19 cellular contexts compared by ENCODE assay signal in genomic region chr4:101326586-101326985, GRCh38. TPM values are rescaled to one million over a fixed set of nuclear protein-coding genes. Genes with fewer than 3 reads are reported as not detected.
DNase-seq lines count a peak whose midpoint lies in the region; ATAC-seq, FAIRE-seq and TF ChIP-seq lines count a peak whose summit lies in the region.
"Had no signal": no experiment of that assay in that cellular context is flagged by ENCODE, and none has a peak within 500 bp of the region (broad histone marks: within the 10 kb centered on the region; RNA-seq: fewer than 3 reads in every experiment).

No MANE protein-coding gene starts in this region.

- no peak overlapping the region for H3K4ac ChIP-seq in IMR-90 (ENCODE audit: low read depth, low read length)

- POLR2A ChIA-PET in IMR-90 (lab: Charles Lee; ENCODE audit: unreplicated experiment) (no interaction called here), endothelial cell of umbilical vein (lab: Charles Lee) (no interaction called here)

- CTCF ChIA-PET in IMR-90 (lab: Yijun Ruan, JAX) (no interaction called here), endothelial cell of umbilical vein (lab: Charles Lee) (interaction anchor here (1.2 to 2.5 kb wide), 7 partner anchors 8 to 25 kb away, joined by 3 to 7 read pairs (median 4); no protein-coding TSS in a partner anchor)

- TF ChIP-seq RAD21 in IMR-90 (IDR thresholded peaks at IDR 0.05; ENCODE audit: low read length): no peak

- BruUV-seq in IMR-90 (replicated peaks; lab: Mats Ljungman, UMichigan) (no TSS peak), endothelial cell of umbilical vein (replicated peaks; lab: Mats Ljungman, UMichigan) (no TSS peak)

- H2BK5ac ChIP-seq in IMR-90 (ENCODE audit: low read depth, low read length, poor library complexity, severe bottlenecking): no peak overlapping the region

- no peaks in the 10 kb centered on the region for H3K27me3 ChIP-seq in IMR-90 (ENCODE audit: control insufficient read depth, insufficient read depth, low read length)
- H3K27me3 ChIP-seq in endothelial cell of umbilical vein (ENCODE audit: control insufficient read depth in 2 of 2, insufficient read depth in 2 of 2, low read length in 2 of 2): no peaks in the 10 kb centered on the region

- H3K36me3 ChIP-seq in IMR-90 (ENCODE audit: control insufficient read depth, insufficient read depth, low read length): no peaks in the 10 kb centered on the region
- no peaks in the 10 kb centered on the region for H3K36me3 ChIP-seq in endothelial cell of umbilical vein (ENCODE audit: control insufficient read depth in 2 of 2, extremely low read depth in 1 of 2, insufficient read depth in 2 of 2, low read length in 2 of 2)

- no peak overlapping the region for H4K5ac ChIP-seq in IMR-90 (ENCODE audit: low read depth, low read length)

- TF ChIP-seq POLR2A in GM12891 (IDR thresholded peaks at IDR 0.05; ENCODE audit: low read depth, low read length) (no peak), IMR-90 (IDR thresholded peaks at IDR 0.05; ENCODE audit: low read depth, low read length) (no peak), endothelial cell of umbilical vein (IDR thresholded peaks at IDR 0.05; ENCODE audit: low read depth, low read length) (no peak)

- no peak overlapping the region for H3K14ac ChIP-seq in IMR-90 (replicated peaks; ENCODE audit: low read depth, low read length)

- no peak overlapping the region for H2BK15ac ChIP-seq in IMR-90 (ENCODE audit: low read depth, low read length)

- no peak overlapping the region for H3K56ac ChIP-seq in IMR-90 (ENCODE audit: extremely low read depth, insufficient read depth, low read length)

- H2AK9ac ChIP-seq in IMR-90 (replicated peaks; ENCODE audit: low read depth, low read length, poor library complexity): no peak overlapping the region

- no CpG with 5 or more reads among the region's 1 CpG for WGBS in IMR-90 (ENCODE audit: extremely low coverage in 2 of 2, insufficient read length in 1 of 2), 2 experiments

- H3K4me2 ChIP-seq in IMR-90 (ENCODE audit: low read depth, low read length) (no peak overlapping the region), endothelial cell of umbilical vein (ENCODE audit: insufficient read depth, low read length) (no peak overlapping the region)

- H4K8ac ChIP-seq in IMR-90 (ENCODE audit: low read depth in 2 of 2, low read length in 2 of 2): no peak overlapping the region

- no peak overlapping the region for H4K91ac ChIP-seq in IMR-90 (ENCODE audit: insufficient read depth, low read depth, low read length)

- no peak overlapping the region for H3K4me3 ChIP-seq in IMR-90 (ENCODE audit: insufficient read depth, low read depth, low read length)
- no peak overlapping the region for H3K4me3 ChIP-seq in endothelial cell of umbilical vein (replicated peaks in 1 of 3; ENCODE audit: insufficient read depth in 1 of 3, low read depth in 1 of 3, low read length in 3 of 3)

- peaks cover 20% of the 10 kb centered on the region; the same call in 1 of the 2 replicates for H4K20me1 ChIP-seq in IMR-90 (ENCODE audit: insufficient read depth, low read length)
- H4K20me1 ChIP-seq in endothelial cell of umbilical vein (replicated peaks; ENCODE audit: control insufficient read depth, extremely low read depth, insufficient read depth, low read length): peaks cover 4% of the 10 kb centered on the region

- H3K18ac ChIP-seq in IMR-90 (ENCODE audit: low read depth, low read length): no peak overlapping the region

- no peaks in the 10 kb centered on the region for H3K9me1 ChIP-seq in IMR-90 (ENCODE audit: insufficient read depth, low read length)
- no peaks in the 10 kb centered on the region for H3K9me1 ChIP-seq in endothelial cell of umbilical vein (replicated peaks; ENCODE audit: control insufficient read depth, extremely low read depth, insufficient read depth, low read length)

- no peak overlapping the region for H2AFZ ChIP-seq in IMR-90 (replicated peaks; ENCODE audit: low read length, poor library complexity)
- H2AFZ ChIP-seq in endothelial cell of umbilical vein (ENCODE audit: low read depth, low read length): no peak overlapping the region

- H3K9me3 ChIP-seq in IMR-90 (ENCODE audit: control insufficient read depth, insufficient read depth, low read length) (no peaks in the 10 kb centered on the region), endothelial cell of umbilical vein (replicated peaks; ENCODE audit: control insufficient read depth, insufficient read depth, low read length) (no peaks in the 10 kb centered on the region)

- FAIRE-seq in GM12891 (lab: Jason Lieb, UNC) (peak; percentile 26), endothelial cell of umbilical vein (lab: Jason Lieb, UNC) (peak; percentile 28)
- FAIRE-seq: HepG2 had no signal

- intact Hi-C loops in IMR-90 (cut with micrococcal nuclease): no loop called here
- intact Hi-C loops in endothelial cell of umbilical vein (cut with micrococcal nuclease): no loop called here

- in situ Hi-C loops in IMR-90 (cut with MboI; ENCODE audit: low sequenced_read_pairs): no loop called here

- no peak overlapping the region for H3K23ac ChIP-seq in IMR-90 (ENCODE audit: low read depth, low read length)

- no peak overlapping the region for H3K27ac ChIP-seq in IMR-90 (ENCODE audit: insufficient read depth, low read length)
- no peak overlapping the region for H3K27ac ChIP-seq in endothelial cell of umbilical vein (ENCODE audit: insufficient read depth, low read depth, low read length)

- H3K9ac ChIP-seq in IMR-90 (ENCODE audit: low read depth, low read length) (no peak overlapping the region), endothelial cell of umbilical vein (replicated peaks; ENCODE audit: extremely low read depth, insufficient read depth, low read length) (no peak overlapping the region)

- H2BK20ac ChIP-seq in IMR-90 (ENCODE audit: low read depth, low read length): no peak overlapping the region

- DNase-seq in GM12891 (ENCODE audit: insufficient read length, low spot score): no peak
- DNase-seq in IMR-90: peak; percentile 17
- DNase-seq in endothelial cell of umbilical vein (ENCODE audit: low read depth, low spot score): no peak
- no peak for DNase-seq in NCI-H1694 treated with DMSO at 0.1 percent for 48 hours (lab: John Stamatoyannopoulos, UW)
- DNase-seq in NCI-H748 (lab: John Stamatoyannopoulos, UW; ENCODE audit: unreplicated experiment): no peak
- DNase-seq: C1 segment of cervical spinal cord, DMS53, GOT3, HFFc6, Karpas-422, MM.1S, NCI-H1105, NCI-H2029, NCI-H2171 treated with DMSO at 0.1 percent for 48 hours, NCI-H510A, SIG-M5 had no signal

- peaks cover 9% of the 10 kb centered on the region for H3K79me2 ChIP-seq in endothelial cell of umbilical vein (ENCODE audit: control insufficient read depth, insufficient read depth, low read length)

- H3K4me1 ChIP-seq in IMR-90 (ENCODE audit: control insufficient read depth, insufficient read depth, low read length): no peaks in the 10 kb centered on the region; the same call in 1 of the 2 replicates
- no peaks in the 10 kb centered on the region for H3K4me1 ChIP-seq in endothelial cell of umbilical vein (ENCODE audit: control insufficient read depth, extremely low read depth, insufficient read depth, low read length)

- dilution Hi-C loops in IMR-90 (cut with HindIII; ENCODE audit: low sequenced_read_pairs, unreplicated experiment): no loop called here
- dilution Hi-C loops in endothelial cell of umbilical vein (cut with MboI; ENCODE audit: extremely low pct_ligation_motif_present, low sequenced_read_pairs): no loop called here

- H2AK5ac ChIP-seq in IMR-90 (ENCODE audit: low read depth, low read length): no peak overlapping the region

- no peak overlapping the region for H2BK120ac ChIP-seq in IMR-90 (ENCODE audit: low read depth, low read length)

- TF ChIP-seq CTCF in IMR-90 (conservative IDR thresholded peaks at IDR 0.05; ENCODE audit: low read depth, low read length): no peak
- TF ChIP-seq CTCF in endothelial cell of umbilical vein (IDR thresholded peaks at IDR 0.05; ENCODE audit: extremely low read depth in 1 of 2, insufficient read depth in 1 of 2, low read depth in 1 of 2, low read length in 2 of 2): no peak

- ATAC-seq in IMR-90 (ENCODE audit: low read depth) (no peak), GM21717 (IDR thresholded peaks at IDR 0.05; ENCODE audit: unreplicated experiment) (no peak), HG02981 (IDR thresholded peaks at IDR 0.05; ENCODE audit: unreplicated experiment) (no peak)
- ATAC-seq: HepG2 had no signal

- peaks cover 26 to 49% of the 10 kb centered on the region in 2 experiments for H3K79me1 ChIP-seq in IMR-90 (ENCODE audit: low read depth in 1 of 2, low read length in 2 of 2)

TF ChIP-seq in GM12891, 5 proteins besides CTCF, POLR2A, EP300 and RAD21 (continues in another document):
- no peak for TF ChIP-seq SPI1 (IDR thresholded peaks at IDR 0.05; ENCODE audit: low read depth, low read length)
- no peak for TF ChIP-seq PAX5 (IDR thresholded peaks at IDR 0.05; ENCODE audit: insufficient read depth, low read length, severe bottlenecking)
- no peak for TF ChIP-seq POU2F2 (IDR thresholded peaks at IDR 0.05; ENCODE audit: low read depth, low read length)
- TF ChIP-seq TAF1 (IDR thresholded peaks at IDR 0.05; ENCODE audit: low read depth, low read length): no peak

TF ChIP-seq in endothelial cell of umbilical vein, 7 proteins besides CTCF, POLR2A, EP300 and RAD21 (continues in another document):
- TF ChIP-seq MAX (IDR thresholded peaks at IDR 0.05; ENCODE audit: insufficient read depth, insufficient read length): no peak
- TF ChIP-seq POLR2AphosphoS5 (IDR thresholded peaks at IDR 0.05; ENCODE audit: insufficient read depth, low read depth, low read length): no peak
- no peak for TF ChIP-seq FOS (IDR thresholded peaks at IDR 0.05; ENCODE audit: borderline replicate concordance, insufficient read depth, low read length)
- TF ChIP-seq EZH2 (IDR thresholded peaks at IDR 0.05; ENCODE audit: borderline replicate concordance, low read depth, low read length, severe bottlenecking): no peak
- no peak for TF ChIP-seq GATA2 (IDR thresholded peaks at IDR 0.05; ENCODE audit: insufficient read depth, insufficient read length, low read depth, low read length)

RNA-seq across cellular contexts. Expression of gene PPP3CA, which starts 20.7 kb away (rescaled TPM):
- 3.6 TPM for polyA plus RNA-seq in GM12891 (2012; ENCODE audit: low read depth, missing spikeins)
- total RNA-seq in IMR-90 (2012; rRNA removed) (48.6 and 52.5 TPM in 2 replicates), endothelial cell of umbilical vein (40.3 and 43.3 TPM in 2 replicates)
- polyA plus RNA-seq in IMR-90 (2012; rRNA removed) (11.4 and 14.5 TPM in 2 replicates), endothelial cell of umbilical vein (6.6 and 7.0 TPM in 2 replicates)
- 3.9 and 4.6 TPM in 2 replicates for polyA plus RNA-seq in IMR-90 (2012; cell fraction: cytosol; rRNA removed)
- polyA plus RNA-seq in IMR-90 (2012; cell fraction: nucleus; rRNA removed; ENCODE audit: low replicate concordance): 2.2 and 8.0 TPM in 2 replicates
- polyA plus RNA-seq in endothelial cell of umbilical vein (2011; cell fraction: cytosol; rRNA removed): 10.2 and 11.0 TPM in 2 replicates
- polyA plus RNA-seq in endothelial cell of umbilical vein (2011; cell fraction: nucleus; rRNA removed): 10.2 and 12.8 TPM in 2 replicates
- polyA plus RNA-seq in endothelial cell of umbilical vein (2012): 19.3 and 28.7 TPM in 2 replicates
- polyA minus RNA-seq in endothelial cell of umbilical vein: 27.6 and 28.4 TPM in 2 replicates
- 13.1 TPM for polyA minus RNA-seq in endothelial cell of umbilical vein (2011; cell fraction: cytosol; rRNA and poly(A)+ RNA removed)
- polyA minus RNA-seq in endothelial cell of umbilical vein (2011; cell fraction: nucleus; rRNA and poly(A)+ RNA removed): 38.2 and 50.4 TPM in 2 replicates
